9 cellular contexts compared by ENCODE assay signal in the genomic region with DNA sequence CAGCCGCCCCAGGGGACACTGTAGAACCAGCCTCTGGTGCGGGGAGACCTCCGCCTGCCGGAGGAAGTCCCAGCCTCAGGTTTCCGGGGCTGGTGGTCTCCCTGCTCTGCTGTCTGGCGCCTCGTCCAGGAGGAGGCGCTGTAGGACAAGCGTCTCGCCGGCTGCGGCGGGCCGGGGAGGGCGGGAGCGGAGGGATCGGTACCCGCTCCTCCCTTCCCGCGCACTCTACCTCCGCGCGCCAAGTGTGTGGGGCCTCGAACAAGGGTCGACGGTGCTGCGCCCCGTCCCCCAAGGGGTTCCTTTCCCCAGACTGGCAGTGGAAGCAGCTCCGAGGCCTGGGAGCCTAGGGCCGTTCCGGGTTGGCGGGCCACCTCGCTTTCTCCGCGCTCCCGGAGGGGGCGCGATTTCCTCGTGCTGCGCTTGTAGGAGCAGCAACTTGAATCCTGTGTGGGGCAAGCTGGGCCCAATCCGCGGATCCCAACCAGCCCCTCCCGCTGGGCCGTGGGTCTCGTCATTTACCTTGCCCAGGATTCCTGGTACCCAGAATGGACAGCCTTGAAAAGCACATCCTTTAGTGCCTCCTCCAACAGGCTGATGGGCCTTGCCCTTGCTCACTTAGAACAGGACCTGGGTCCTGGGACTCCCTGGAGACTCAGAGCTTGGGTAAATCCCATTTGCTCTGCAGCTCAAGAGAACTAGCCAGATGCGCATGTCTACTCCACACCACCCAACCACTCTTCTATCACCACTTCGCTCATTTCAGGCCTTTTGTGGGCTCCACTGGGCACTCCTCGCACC. TPM values are rescaled to one million over a fixed set of nuclear protein-coding genes. Genes with fewer than 3 reads are reported as not detected.
DNase-seq lines count a peak whose midpoint lies in the region; ATAC-seq and TF ChIP-seq lines count a peak whose summit lies in the region.
"Had no signal": no experiment of that assay in that cellular context is flagged by ENCODE, and none has a peak within 500 bp of the region (broad histone marks: within the 10 kb centered on the region; RNA-seq: fewer than 3 reads in every experiment).

No MANE protein-coding gene starts in this region.

- H3K36me3 ChIP-seq in ovary = no peaks in the 10 kb centered on the region

- peak overlapping the region; percentile 14 for H3K4me3 Mint-ChIP-seq in activated naive CD4-positive, alpha-beta T cell treated with anti-CD3 and anti-CD28 coated beads, Interleukin-2, amount 10 ng/mL, durations not matched to agents 7 days and 5 days
- peak overlapping the region; percentile 54 for H3K4me3 Mint-ChIP-seq in type B pancreatic cell

- no peaks in the 10 kb centered on the region for H3K9me3 ChIP-seq in ovary

- H3K36me3 Mint-ChIP-seq in activated naive CD4-positive, alpha-beta T cell treated with anti-CD3 and anti-CD28 coated beads, Interleukin-2, amount 10 ng/mL, durations not matched to agents 7 days and 5 days = peaks cover 1% of the 10 kb centered on the region
- H3K36me3 Mint-ChIP-seq in type B pancreatic cell = peaks cover 3% of the 10 kb centered on the region

- peaks cover 99% of the 10 kb centered on the region for H3K27me3 Mint-ChIP-seq in activated naive CD4-positive, alpha-beta T cell treated with anti-CD3 and anti-CD28 coated beads, Interleukin-2, amount 10 ng/mL, durations not matched to agents 7 days and 5 days
- H3K27me3 Mint-ChIP-seq in type B pancreatic cell = peaks cover 96% of the 10 kb centered on the region

- ATAC-seq in GM19467 (IDR thresholded peaks at IDR 0.05; ENCODE audit: unreplicated experiment) = peak; percentile 85
- ATAC-seq in Right ventricle myocardium inferior = peak; percentile 83

- DNase-seq in DMS 273 treated with DMSO at 0.1 percent for 48 hours (lab: John Stamatoyannopoulos, UW) (peak; percentile 70), HK-2 (ENCODE audit: unreplicated experiment) (peak; percentile 86), RPMI8226 (peak; percentile 47), Right ventricle myocardium inferior (ENCODE audit: missing footprints) (no peak), ovary (peak; percentile 84 to 90 (median 90)), type B pancreatic cell (ENCODE audit: extremely low spot score, unreplicated experiment) (no peak)
- peak; percentile 78 for DNase-seq in activated naive CD4-positive, alpha-beta T cell treated with anti-CD3 and anti-CD28 coated beads, Interleukin-2, amount 10 ng/mL, durations not matched to agents 7 days and 5 days

- peaks cover 9% of the 10 kb centered on the region for H3K4me1 ChIP-seq in ovary (ENCODE audit: insufficient read depth)

- no peaks in the 10 kb centered on the region for H3K9me3 Mint-ChIP-seq in activated naive CD4-positive, alpha-beta T cell treated with anti-CD3 and anti-CD28 coated beads, Interleukin-2, amount 10 ng/mL, durations not matched to agents 7 days and 5 days
- peaks cover 3% of the 10 kb centered on the region for H3K9me3 Mint-ChIP-seq in type B pancreatic cell

- no peaks in the 10 kb centered on the region for H3K27me3 ChIP-seq in ovary

- WGBS in ovary, 3 donors = 7 to 18% (median 7%) methylated on average over 16 to 48 of the region's 48 CpGs

- H3K27ac ChIP-seq in ovary = peak overlapping the region; percentile 80 to 99

- no peak overlapping the region for H3K27ac Mint-ChIP-seq in activated naive CD4-positive, alpha-beta T cell treated with anti-CD3 and anti-CD28 coated beads, Interleukin-2, amount 10 ng/mL, durations not matched to agents 7 days and 5 days
- H3K27ac Mint-ChIP-seq in type B pancreatic cell = no peak overlapping the region

- H3K4me3 ChIP-seq in ovary = peak overlapping the region; percentile 53

- TF ChIP-seq POLR2A in ovary (IDR thresholded peaks at IDR 0.05) = no peak

- no peak for TF ChIP-seq EP300 in ovary (IDR thresholded peaks at IDR 0.05)

- intact Hi-C loops in Right ventricle myocardium inferior (cut with DNase I) (loop anchor here (1.0 kb wide), 3 partner anchors 315 to 498 kb away; no protein-coding TSS in a partner anchor), ovary (cut with DNase I) (loop anchor here (2.0 to 10.0 kb wide), 6 partner anchors 124 to 497 kb away; a partner anchor contains a TSS)

- peaks cover 16% of the 10 kb centered on the region for H3K4me1 Mint-ChIP-seq in activated naive CD4-positive, alpha-beta T cell treated with anti-CD3 and anti-CD28 coated beads, Interleukin-2, amount 10 ng/mL, durations not matched to agents 7 days and 5 days
- H3K4me1 Mint-ChIP-seq in type B pancreatic cell (ENCODE audit: unreplicated experiment) = peaks cover 2% of the 10 kb centered on the region

- TF ChIP-seq CTCF in ovary (IDR thresholded peaks at IDR 0.05) (peak; percentile 98 to 99 (median 98)), type B pancreatic cell (conservative IDR thresholded peaks at IDR 0.05) (peak; percentile 97)

- CTCF ChIA-PET in activated naive CD4-positive, alpha-beta T cell treated with anti-CD3 and anti-CD28 coated beads, Interleukin-2, amount 10 ng/mL, durations not matched to agents 7 days and 5 days (lab: Charles Lee) = interaction anchor here (0.6 to 8.8 kb wide), 37 partner anchors 10 to 1023 kb away, joined by 3 to 140 read pairs (median 4); a partner anchor contains a TSS

RNA-seq across cellular contexts. Expression of a gene that starts 10.6 kb away (rescaled TPM):
- total RNA-seq in Right ventricle myocardium inferior (not detected), ovary (10 to 100 TPM in 6 of 7 donors, 1 to 10 TPM in 1; 6.2 to 16.5 (median 12.7) TPM), type B pancreatic cell (ENCODE audit: low replicate concordance) (37.0 TPM in 1 of 2 replicates, not detected in the other)
- 10 to 100 TPM in 1 of 2 donors, 1 to 10 TPM in 1; 8.3 to 11.0 TPM for polyA plus RNA-seq in ovary

RNA-seq across cellular contexts. Expression of a gene that starts 11.2 kb away (rescaled TPM):
- total RNA-seq in Right ventricle myocardium inferior (0.16 TPM), ovary (10 to 100 TPM; 29.2 to 46.8 (median 33.1) TPM), type B pancreatic cell (ENCODE audit: low replicate concordance) (2.8 TPM in 1 of 2 replicates, not detected in the other)
- 10 to 100 TPM; 36.9 to 50.6 TPM for polyA plus RNA-seq in ovary
- total RNA-seq: mononuclear cell had no signal

RNA-seq across cellular contexts. Expression of a gene that starts 16.4 kb away (rescaled TPM):
- total RNA-seq in Right ventricle myocardium inferior (0.30 TPM), ovary (10 to 100 TPM; 12.5 to 18.7 (median 16.5) TPM), type B pancreatic cell (ENCODE audit: low replicate concordance) (25.4 TPM in 1 of 2 replicates, not detected in the other)
- polyA plus RNA-seq in ovary = 10 to 100 TPM in 1 of 2 donors, 1 to 10 TPM in 1; 6.7 to 10.1 TPM
- total RNA-seq: mononuclear cell had no signal

RNA-seq across cellular contexts. Expression of a gene that starts 18.2 kb away (rescaled TPM):
- total RNA-seq in Right ventricle myocardium inferior (not detected), ovary (10 to 100 TPM in 6 of 7 donors, 1 to 10 TPM in 1; 9.7 to 20.6 (median 12.8) TPM), type B pancreatic cell (ENCODE audit: low replicate concordance) (0.19 and 1.5 TPM in 2 replicates)
- polyA plus RNA-seq in ovary = 10 to 100 TPM; 11.7 to 13.0 TPM
- total RNA-seq: mononuclear cell had no signal

RNA-seq across cellular contexts. Expression of a gene that starts 24.1 kb away (rescaled TPM):
- not detected for total RNA-seq in Right ventricle myocardium inferior
- total RNA-seq in ovary = 1 to 10 TPM in 4 of 7 donors, under 1 TPM in 3; 0.38 to 3.2 (median 1.0) TPM
- polyA plus RNA-seq in ovary = 1 to 10 TPM; 1.1 to 8.1 TPM
- 0.19 and 0.56 TPM in 2 replicates for total RNA-seq in type B pancreatic cell (ENCODE audit: low replicate concordance)
- total RNA-seq: mononuclear cell had no signal

Comparison
In these comparisons a context has a peak if more than half of its experiments do, and no peak if none do; other contexts are left out.
1. DNase-seq: peak in DMS 273 treated with DMSO at 0.1 percent for 48 hours (single experiment), HK-2 (single experiment), RPMI8226 (single experiment), activated naive CD4-positive, alpha-beta T cell treated with anti-CD3 and anti-CD28 coated beads, Interleukin-2, amount 10 ng/mL, durations not matched to agents 7 days and 5 days (single experiment) and ovary (5 of 5); none in Right ventricle myocardium inferior (single experiment) and type B pancreatic cell (single experiment).